9 cellular contexts compared by ENCODE assay signal in genomic region chr3:186589115-186589514, GRCh38. TPM values are rescaled to one million over a fixed set of nuclear protein-coding genes. Genes with fewer than 3 reads are reported as not detected.
DNase-seq lines count a peak whose midpoint lies in the region; ATAC-seq and TF ChIP-seq lines count a peak whose summit lies in the region.
"Had no signal": no experiment of that assay in that cellular context is flagged by ENCODE, and none has a peak within 500 bp of the region (broad histone marks: within the 10 kb centered on the region; RNA-seq: fewer than 3 reads in every experiment).

No MANE protein-coding gene starts in this region.

- H3K4me1 Mint-ChIP-seq in endodermal cell (no peaks in the 10 kb centered on the region), CD14-positive monocyte (no peaks in the 10 kb centered on the region)
- H3K4me1 Mint-ChIP-seq in activated CD4-positive, alpha-beta memory T cell treated with anti-CD3 and anti-CD28 coated beads, Interleukin-2, amount 10 ng/mL, durations not matched to agents 7 days and 5 days: peaks cover 24% of the 10 kb centered on the region

- dilution Hi-C loops in IMR-90 (cut with HindIII; ENCODE audit: low sequenced_read_pairs, unreplicated experiment): no loop called here

- H3K36me3 ChIP-seq in IMR-90 (ENCODE audit: control insufficient read depth, insufficient read depth, low read length): peaks cover 6% of the 10 kb centered on the region
- H3K36me3 ChIP-seq in endodermal cell (ENCODE audit: control insufficient read depth, insufficient read depth, low read length): peaks cover 21% of the 10 kb centered on the region

- no TSS peak for BruUV-seq in IMR-90 (replicated peaks; lab: Mats Ljungman, UMichigan)

- H3K27ac ChIP-seq in 22Rv1 (no peak overlapping the region), IMR-90 (ENCODE audit: insufficient read depth, low read length) (no peak overlapping the region), endodermal cell (ENCODE audit: low read depth, low read length) (no peak overlapping the region)

- no peak overlapping the region for H3K27ac Mint-ChIP-seq in endodermal cell
- no peak overlapping the region for H3K27ac Mint-ChIP-seq in activated CD4-positive, alpha-beta memory T cell treated with anti-CD3 and anti-CD28 coated beads, Interleukin-2, amount 10 ng/mL, durations not matched to agents 7 days and 5 days
- no peak overlapping the region for H3K27ac Mint-ChIP-seq in CD14-positive monocyte

- H2BK20ac ChIP-seq in IMR-90 (ENCODE audit: low read depth, low read length): no peak overlapping the region

- no peaks in the 10 kb centered on the region for H3K79me1 ChIP-seq in IMR-90 (ENCODE audit: low read depth in 1 of 2, low read length in 2 of 2)

- H3K4me3 ChIP-seq in IMR-90 (ENCODE audit: insufficient read depth, low read depth, low read length): no peak overlapping the region
- H3K4me3 ChIP-seq in endodermal cell (ENCODE audit: low read length): no peak overlapping the region

- H2BK5ac ChIP-seq in IMR-90 (ENCODE audit: low read depth, low read length, poor library complexity, severe bottlenecking): no peak overlapping the region

- no peak overlapping the region for H3K23ac ChIP-seq in IMR-90 (ENCODE audit: low read depth, low read length)

- H3K4me1 ChIP-seq in IMR-90 (ENCODE audit: control insufficient read depth, insufficient read depth, low read length) (no peaks in the 10 kb centered on the region; the same call in 1 of the 2 replicates), endodermal cell (ENCODE audit: control insufficient read depth, insufficient read depth, low read length) (no peaks in the 10 kb centered on the region)

- no peak overlapping the region for H4K91ac ChIP-seq in IMR-90 (ENCODE audit: insufficient read depth, low read depth, low read length)

- no peaks in the 10 kb centered on the region for H3K9me3 Mint-ChIP-seq in endodermal cell
- no peaks in the 10 kb centered on the region for H3K9me3 Mint-ChIP-seq in activated CD4-positive, alpha-beta memory T cell treated with anti-CD3 and anti-CD28 coated beads, Interleukin-2, amount 10 ng/mL, durations not matched to agents 7 days and 5 days
- no peaks in the 10 kb centered on the region for H3K9me3 Mint-ChIP-seq in CD14-positive monocyte

- ATAC-seq in IMR-90 (ENCODE audit: low read depth) (no peak), GM18858 (IDR thresholded peaks at IDR 0.05; ENCODE audit: unreplicated experiment) (no peak)

- TF ChIP-seq CTCF in 22Rv1 (IDR thresholded peaks at IDR 0.05) (peak; percentile 41; the same call in 1 of the 2 replicates), IMR-90 (conservative IDR thresholded peaks at IDR 0.05; ENCODE audit: low read depth, low read length) (peak; percentile 26; the same call in 1 of the 2 replicates), endodermal cell (conservative IDR thresholded peaks at IDR 0.05) (peak; percentile 73), CD14-positive monocyte (IDR thresholded peaks at IDR 0.05) (no peak)

- no peak overlapping the region for H3K9ac ChIP-seq in IMR-90 (ENCODE audit: low read depth, low read length)
- H3K9ac ChIP-seq in endodermal cell (ENCODE audit: extremely low read depth, low read length, poor library complexity, severe bottlenecking): no peak overlapping the region

- H3K9me3 ChIP-seq in IMR-90 (ENCODE audit: control insufficient read depth, insufficient read depth, low read length) (no peaks in the 10 kb centered on the region), endodermal cell (ENCODE audit: control insufficient read depth, low read length) (no peaks in the 10 kb centered on the region)

- POLR2A ChIA-PET in IMR-90 (lab: Charles Lee; ENCODE audit: unreplicated experiment): no interaction called here
- POLR2A ChIA-PET in activated CD4-positive, alpha-beta memory T cell treated with anti-CD3 and anti-CD28 coated beads, Interleukin-2, amount 10 ng/mL, durations not matched to agents 7 days and 5 days (lab: Charles Lee): interaction anchor here (1.5 to 2.7 kb wide), 3 partner anchors 19 to 195 kb away, joined by 5 to 9 read pairs (median 6); partner anchors contain the start of genes DNAJB11, EIF4A2 and TBCCD1

- no peak overlapping the region for H2AFZ ChIP-seq in IMR-90 (replicated peaks; ENCODE audit: low read length, poor library complexity)

- CTCF ChIA-PET in IMR-90 (lab: Yijun Ruan, JAX): interaction anchor here (0.6 to 0.7 kb wide), 2 partner anchors 8 to 25 kb away, joined by 3 to 6 read pairs; no protein-coding TSS in a partner anchor
- CTCF ChIA-PET in activated CD4-positive, alpha-beta memory T cell treated with anti-CD3 and anti-CD28 coated beads, Interleukin-2, amount 10 ng/mL, durations not matched to agents 7 days and 5 days (lab: Charles Lee): interaction anchor here (5.3 kb wide), 1 partner anchor 27 kb away, joined by 38 read pairs; no protein-coding TSS in a partner anchor

- no peaks in the 10 kb centered on the region for H3K9me1 ChIP-seq in IMR-90 (ENCODE audit: insufficient read depth, low read length)

- peak; percentile 32 for TF ChIP-seq RAD21 in IMR-90 (IDR thresholded peaks at IDR 0.05; ENCODE audit: low read length)

- TF ChIP-seq POLR2A in IMR-90 (IDR thresholded peaks at IDR 0.05; ENCODE audit: low read depth, low read length): no peak

- intact Hi-C loops in IMR-90 (cut with micrococcal nuclease): no loop called here
- intact Hi-C loops in CD14-positive monocyte (cut with micrococcal nuclease): no loop called here

- no peak overlapping the region for H3K14ac ChIP-seq in IMR-90 (replicated peaks; ENCODE audit: low read depth, low read length)

- no peak overlapping the region for H2BK120ac ChIP-seq in IMR-90 (ENCODE audit: low read depth, low read length)

- H3K18ac ChIP-seq in IMR-90 (ENCODE audit: low read depth, low read length): no peak overlapping the region

- no peaks in the 10 kb centered on the region for H4K20me1 ChIP-seq in IMR-90 (ENCODE audit: insufficient read depth, low read length)

- DNase-seq in IMR-90: peak; percentile 33
- DNase-seq in endodermal cell: no peak
- DNase-seq in activated CD4-positive, alpha-beta memory T cell treated with anti-CD3 and anti-CD28 coated beads, Interleukin-2, amount 10 ng/mL, durations not matched to agents 7 days and 5 days: no peak
- DNase-seq in CD14-positive monocyte (ENCODE audit: low spot score): no peak
- DNase-seq: amniotic stem cell, DMS79 had no signal

- H3K4ac ChIP-seq in IMR-90 (ENCODE audit: low read depth, low read length): no peak overlapping the region

- H2AK5ac ChIP-seq in IMR-90 (ENCODE audit: low read depth, low read length): no peak overlapping the region

- no peak overlapping the region for H2BK15ac ChIP-seq in IMR-90 (ENCODE audit: low read depth, low read length)

- H2AK9ac ChIP-seq in IMR-90 (replicated peaks; ENCODE audit: low read depth, low read length, poor library complexity): no peak overlapping the region

- peaks cover 20% of the 10 kb centered on the region for H3K36me3 Mint-ChIP-seq in endodermal cell (ENCODE audit: low read depth)
- H3K36me3 Mint-ChIP-seq in activated CD4-positive, alpha-beta memory T cell treated with anti-CD3 and anti-CD28 coated beads, Interleukin-2, amount 10 ng/mL, durations not matched to agents 7 days and 5 days (ENCODE audit: low read depth): peaks cover 22% of the 10 kb centered on the region
- H3K36me3 Mint-ChIP-seq in CD14-positive monocyte: peaks cover 21 to 26% of the 10 kb centered on the region in 2 donors

- H3K27me3 ChIP-seq in IMR-90 (ENCODE audit: control insufficient read depth, insufficient read depth, low read length): peaks cover 3% of the 10 kb centered on the region; the same call in 1 of the 2 replicates
- no peaks in the 10 kb centered on the region for H3K27me3 ChIP-seq in endodermal cell (ENCODE audit: control insufficient read depth, insufficient read depth, low read length, poor library complexity, severe bottlenecking)

- no CpG with 5 or more reads among the region's 3 CpGs for WGBS in IMR-90 (ENCODE audit: extremely low coverage in 2 of 2, insufficient read length in 1 of 2), 2 experiments
- no CpG with 5 or more reads among the region's 3 CpGs for WGBS in endodermal cell (ENCODE audit: insufficient coverage in 1 of 2, insufficient read length in 1 of 2), 2 experiments

- no peak overlapping the region for H3K56ac ChIP-seq in IMR-90 (ENCODE audit: extremely low read depth, insufficient read depth, low read length)

- H4K8ac ChIP-seq in IMR-90 (ENCODE audit: low read depth in 2 of 2, low read length in 2 of 2): no peak overlapping the region

- H3K4me3 Mint-ChIP-seq in endodermal cell (no peak overlapping the region), CD14-positive monocyte (no peak overlapping the region)
- no peak overlapping the region for H3K4me3 Mint-ChIP-seq in activated CD4-positive, alpha-beta memory T cell treated with anti-CD3 and anti-CD28 coated beads, Interleukin-2, amount 10 ng/mL, durations not matched to agents 7 days and 5 days

- H4K5ac ChIP-seq in IMR-90 (ENCODE audit: low read depth, low read length): no peak overlapping the region

- H3K4me2 ChIP-seq in IMR-90 (ENCODE audit: low read depth, low read length): no peak overlapping the region

- H3K27me3 Mint-ChIP-seq in endodermal cell (ENCODE audit: insufficient read depth) (no peaks in the 10 kb centered on the region), CD14-positive monocyte (ENCODE audit: low read depth in 3 of 3) (peaks cover 0 to 5% (median 0%) of the 10 kb centered on the region in 3 donors)
- peaks cover 2% of the 10 kb centered on the region for H3K27me3 Mint-ChIP-seq in activated CD4-positive, alpha-beta memory T cell treated with anti-CD3 and anti-CD28 coated beads, Interleukin-2, amount 10 ng/mL, durations not matched to agents 7 days and 5 days

- in situ Hi-C loops in IMR-90 (cut with MboI; ENCODE audit: low sequenced_read_pairs): no loop called here

RNA-seq across cellular contexts. Expression of gene DNAJB11, which starts 18.6 kb away (rescaled TPM):
- 27.4 and 62.8 TPM in 2 replicates for total RNA-seq in IMR-90 (2012; rRNA removed)
- polyA plus RNA-seq in IMR-90 (2012; rRNA removed): 42.4 and 48.6 TPM in 2 replicates
- 16.5 and 35.2 TPM in 2 replicates for polyA plus RNA-seq in IMR-90 (2012; cell fraction: cytosol; rRNA removed)
- 9.1 and 32.7 TPM in 2 replicates for polyA plus RNA-seq in IMR-90 (2012; cell fraction: nucleus; rRNA removed; ENCODE audit: low replicate concordance)
- total RNA-seq in endodermal cell: 10 to 100 TPM; 59.8 to 81.5 TPM
- 76.4 TPM for polyA plus RNA-seq in endodermal cell (2013, experiment 1 of 2)
- polyA plus RNA-seq in endodermal cell (2013, experiment 2 of 2): 68.8 TPM
- total RNA-seq in activated CD4-positive, alpha-beta memory T cell treated with anti-CD3 and anti-CD28 coated beads, Interleukin-2, amount 10 ng/mL, durations not matched to agents 7 days and 5 days: 10 to 100 TPM; 50.7 to 55.7 TPM
- 10 to 100 TPM; 44.6 to 45.8 TPM for polyA plus RNA-seq in CD14-positive monocyte

RNA-seq across cellular contexts. Expression of gene TBCCD1, which starts 22.0 kb away (rescaled TPM):
- 17.8 and 19.7 TPM in 2 replicates for total RNA-seq in IMR-90 (2012; rRNA removed)
- 6.5 and 7.9 TPM in 2 replicates for polyA plus RNA-seq in IMR-90 (2012; rRNA removed)
- polyA plus RNA-seq in IMR-90 (2012; cell fraction: cytosol; rRNA removed): 3.5 and 3.7 TPM in 2 replicates
- polyA plus RNA-seq in IMR-90 (2012; cell fraction: nucleus; rRNA removed; ENCODE audit: low replicate concordance): 4.8 and 20.3 TPM in 2 replicates
- 10 to 100 TPM; 11.9 to 14.0 TPM for total RNA-seq in endodermal cell
- polyA plus RNA-seq in endodermal cell (2013, experiment 1 of 2): 18.8 TPM
- polyA plus RNA-seq in endodermal cell (2013, experiment 2 of 2): 20.2 TPM
- 10 to 100 TPM; 11.9 to 13.5 TPM for total RNA-seq in activated CD4-positive, alpha-beta memory T cell treated with anti-CD3 and anti-CD28 coated beads, Interleukin-2, amount 10 ng/mL, durations not matched to agents 7 days and 5 days
- 1 to 10 TPM; 9.2 to 9.6 TPM for polyA plus RNA-seq in CD14-positive monocyte

RNA-seq across cellular contexts. Expression of gene AHSG, which starts 23.7 kb away (rescaled TPM):
- total RNA-seq in IMR-90 (2012; rRNA removed) (not detected in 2 replicates), endodermal cell (not detected)
- polyA plus RNA-seq in IMR-90 (2012; rRNA removed) (not detected in 2 replicates), CD14-positive monocyte (not detected)
- 0.04 TPM in 2 replicates for polyA plus RNA-seq in IMR-90 (2012; cell fraction: cytosol; rRNA removed)
- 0.05 TPM in 1 of 2 replicates, not detected in the other for polyA plus RNA-seq in IMR-90 (2012; cell fraction: nucleus; rRNA removed; ENCODE audit: low replicate concordance)
- 0.25 TPM for polyA plus RNA-seq in endodermal cell (2013, experiment 1 of 2)
- 0.33 TPM for polyA plus RNA-seq in endodermal cell (2013, experiment 2 of 2)
- total RNA-seq in activated CD4-positive, alpha-beta memory T cell treated with anti-CD3 and anti-CD28 coated beads, Interleukin-2, amount 10 ng/mL, durations not matched to agents 7 days and 5 days: not detected
- total RNA-seq: mesenteric fat pad had no signal

RNA-seq across cellular contexts. Expression of gene CRYGS, which starts 44.9 kb away (rescaled TPM):
- 0.36 and 0.56 TPM in 2 replicates for total RNA-seq in IMR-90 (2012; rRNA removed)
- 2.1 TPM in 2 replicates for polyA plus RNA-seq in IMR-90 (2012; rRNA removed)
- polyA plus RNA-seq in IMR-90 (2012; cell fraction: cytosol; rRNA removed): 0.23 and 0.35 TPM in 2 replicates
- 10.3 and 23.1 TPM in 2 replicates for polyA plus RNA-seq in IMR-90 (2012; cell fraction: nucleus; rRNA removed; ENCODE audit: low replicate concordance)
- total RNA-seq in endodermal cell: 1 to 10 TPM; 2.0 to 2.4 TPM
- polyA plus RNA-seq in endodermal cell (2013, experiment 1 of 2): 2.9 TPM
- polyA plus RNA-seq in endodermal cell (2013, experiment 2 of 2): 2.7 TPM
- 1 to 10 TPM; 4.1 to 4.8 TPM for total RNA-seq in activated CD4-positive, alpha-beta memory T cell treated with anti-CD3 and anti-CD28 coated beads, Interleukin-2, amount 10 ng/mL, durations not matched to agents 7 days and 5 days
- polyA plus RNA-seq in CD14-positive monocyte: under 1 TPM in 1 of 2 donors, not detected in 1; 0.25 TPM

RNA-seq across cellular contexts. Expression of gene FETUB, which starts 51.1 kb away (rescaled TPM):
- not detected in 2 replicates for total RNA-seq in IMR-90 (2012; rRNA removed)
- polyA plus RNA-seq in IMR-90 (2012; rRNA removed): not detected in 2 replicates
- 0.03 TPM in 1 of 2 replicates, not detected in the other for polyA plus RNA-seq in IMR-90 (2012; cell fraction: cytosol; rRNA removed)
- polyA plus RNA-seq in IMR-90 (2012; cell fraction: nucleus; rRNA removed; ENCODE audit: low replicate concordance): not detected in 2 replicates
- total RNA-seq in endodermal cell: not detected
- not detected for polyA plus RNA-seq in endodermal cell (2013, experiment 1 of 2)
- polyA plus RNA-seq in endodermal cell (2013, experiment 2 of 2): not detected
- total RNA-seq in activated CD4-positive, alpha-beta memory T cell treated with anti-CD3 and anti-CD28 coated beads, Interleukin-2, amount 10 ng/mL, durations not matched to agents 7 days and 5 days: not detected
- not detected for polyA plus RNA-seq in CD14-positive monocyte
- total RNA-seq: mesenteric fat pad had no signal
